18 cellular contexts compared by ENCODE assay signal in genomic region chr13:103948477-103948876, GRCh38.
DNase-seq lines count a peak whose midpoint lies in the region; ATAC-seq and TF ChIP-seq lines count a peak whose summit lies in the region.
"Had no signal": no experiment of that assay in that cellular context is flagged by ENCODE, and none has a peak within 500 bp of the region (broad histone marks: within the 10 kb centered on the region; RNA-seq: fewer than 3 reads in every experiment).

No MANE protein-coding gene starts in this region.

- TF ChIP-seq CTCF in cardiac fibroblast (IDR thresholded peaks at IDR 0.05; ENCODE audit: low read depth, low read length) (no peak), type B pancreatic cell (conservative IDR thresholded peaks at IDR 0.05) (no peak)

- no peak overlapping the region for H3K23ac ChIP-seq in mesendoderm (ENCODE audit: low read length)

- peak overlapping the region; percentile 15 for H3K27ac Mint-ChIP-seq in type B pancreatic cell

- H3K36me3 ChIP-seq in mesendoderm (ENCODE audit: control insufficient read depth, insufficient read depth, low read length) = no peaks in the 10 kb centered on the region

- no peak overlapping the region for H2BK15ac ChIP-seq in mesendoderm (replicated peaks; ENCODE audit: low read depth)

- DNase-seq in OCI-M1 (lab: John Stamatoyannopoulos, UW) = peak; percentile 54
- peak; percentile 46 to 57 for DNase-seq in cardiac fibroblast (ENCODE audit: low read depth in 2 of 2)
- peak; percentile 36 for DNase-seq in mesendoderm
- DNase-seq in type B pancreatic cell (ENCODE audit: extremely low spot score, unreplicated experiment) = no peak
- no peak for DNase-seq in KG1 (lab: John Stamatoyannopoulos, UW)
- DNase-seq: ACHN, C1 segment of cervical spinal cord, DMS79, GM23248, HCEC 1CT, NCI-H1105, NCI-H2081 treated with DMSO at 0.1 percent for 48 hours, NCI-H510A, NCI-H748 treated with DMSO at 0.1 percent for 48 hours, SHP77 treated with DMSO at 0.1 percent for 48 hours had no signal

- no peaks in the 10 kb centered on the region for H3K79me1 ChIP-seq in mesendoderm (ENCODE audit: low read length)

- no peak for ATAC-seq in HG02938 (IDR thresholded peaks at IDR 0.05; ENCODE audit: unreplicated experiment)
- ATAC-seq in GM21619 (IDR thresholded peaks at IDR 0.05; ENCODE audit: unreplicated experiment) = no peak
- ATAC-seq: SK-N-SH treated with all-trans-retinoic acid at 6 μM for 48 hours had no signal

- H3K4me3 ChIP-seq in cardiac fibroblast (replicated peaks in 1 of 2; ENCODE audit: low read depth in 2 of 2, low read length in 2 of 2) = no peak overlapping the region
- no peak overlapping the region for H3K4me3 ChIP-seq in mesendoderm (ENCODE audit: low read length)
- H3K4me3 ChIP-seq: GM23248 had no signal

- no peak overlapping the region for H3K4me2 ChIP-seq in mesendoderm (ENCODE audit: low read length)

- H3K4ac ChIP-seq in mesendoderm (ENCODE audit: low read depth, low read length) = no peak overlapping the region

- no peak overlapping the region for H2BK120ac ChIP-seq in mesendoderm (ENCODE audit: low read depth, low read length)

- WGBS in mesendoderm (ENCODE audit: extremely low coverage, insufficient coverage, low lambda C conversion rate) = no CpG with 5 or more reads among the region's 4 CpGs

- no peak overlapping the region for H2BK5ac ChIP-seq in mesendoderm (ENCODE audit: low read length)

- no peak overlapping the region for H3K18ac ChIP-seq in mesendoderm (ENCODE audit: low read length)

- H3K56ac ChIP-seq in mesendoderm (ENCODE audit: low read length) = no peak overlapping the region

- H3K4me1 ChIP-seq in mesendoderm (ENCODE audit: control insufficient read depth, low read depth, low read length) = no peaks in the 10 kb centered on the region

- H4K5ac ChIP-seq in mesendoderm (ENCODE audit: low read length) = no peak overlapping the region

- no peaks in the 10 kb centered on the region for H3K9me3 Mint-ChIP-seq in type B pancreatic cell

- no peak overlapping the region for H3K4me3 Mint-ChIP-seq in type B pancreatic cell

- no peaks in the 10 kb centered on the region for H3K79me2 ChIP-seq in mesendoderm (ENCODE audit: control insufficient read depth, insufficient read depth, low read length)

- no peaks in the 10 kb centered on the region for H3K36me3 Mint-ChIP-seq in type B pancreatic cell

- no peaks in the 10 kb centered on the region for H3K27me3 Mint-ChIP-seq in type B pancreatic cell

- no peaks in the 10 kb centered on the region for H3K27me3 ChIP-seq in mesendoderm (ENCODE audit: insufficient read depth, low read length, poor library complexity)

- H3K4me1 Mint-ChIP-seq in type B pancreatic cell (ENCODE audit: unreplicated experiment) = no peaks in the 10 kb centered on the region

- H4K8ac ChIP-seq in mesendoderm (ENCODE audit: low read depth, low read length) = no peak overlapping the region

- H3K27ac ChIP-seq in mesendoderm (ENCODE audit: low read depth, low read length) = no peak overlapping the region
- H3K27ac ChIP-seq: GM23248 had no signal

- H2AK5ac ChIP-seq in mesendoderm (ENCODE audit: low read length) = no peak overlapping the region

- H3K9ac ChIP-seq in mesendoderm (ENCODE audit: low read length) = no peak overlapping the region
- H3K9ac ChIP-seq: GM23248 had no signal

Comparison
In these comparisons a context has a peak if more than half of its experiments do, and no peak if none do; other contexts are left out.
1. DNase-seq: peak in OCI-M1 (single experiment), cardiac fibroblast (2 of 2) and mesendoderm (single experiment); none in type B pancreatic cell (single experiment) and KG1 (single experiment).